In genomic region chr19:44925114-44925891, GRCh38 we compare ENCODE assay signal across 7 cellular contexts. TPM values are rescaled to one million over a fixed set of nuclear protein-coding genes. Genes with fewer than 3 reads are reported as not detected.
DNase-seq lines count a peak whose midpoint lies in the region; ATAC-seq lines count a peak whose summit lies in the region.
"Had no signal": no experiment of that assay in that cellular context is flagged by ENCODE, and none has a peak within 500 bp of the region (broad histone marks: within the 10 kb centered on the region; RNA-seq: fewer than 3 reads in every experiment).

No MANE protein-coding gene starts in this region.

- no peaks in the 10 kb centered on the region for H3K9me3 ChIP-seq in skeletal muscle satellite cell (replicated peaks; ENCODE audit: low read length)

- peak; percentile 98 for DNase-seq in MV-4-11 (lab: John Stamatoyannopoulos, UW)
- DNase-seq in globus pallidus (ENCODE audit: low spot score): peak; percentile 91
- DNase-seq in T-helper 9 cell: no peak

- H3K27me3 ChIP-seq in skeletal muscle satellite cell (ENCODE audit: control insufficient read depth, insufficient read depth, low read length): peaks cover 14% of the 10 kb centered on the region

- peak overlapping the region; percentile 7 for H3K4me2 ChIP-seq in skeletal muscle satellite cell (ENCODE audit: low read length)

- H3K4me3 ChIP-seq in skeletal muscle satellite cell (ENCODE audit: low read length): no peak overlapping the region

- H3K9ac ChIP-seq in skeletal muscle satellite cell (ENCODE audit: low read depth, low read length): no peak overlapping the region

- peaks cover 29% of the 10 kb centered on the region for H3K4me1 ChIP-seq in skeletal muscle satellite cell (ENCODE audit: control insufficient read depth, insufficient read depth, low read length)

- ATAC-seq in GM21447 (IDR thresholded peaks at IDR 0.05; ENCODE audit: unreplicated experiment) (no peak), HG03521 (IDR thresholded peaks at IDR 0.05; ENCODE audit: unreplicated experiment) (no peak)

- H3K36me3 ChIP-seq in skeletal muscle satellite cell (ENCODE audit: insufficient read depth, low read length): no peaks in the 10 kb centered on the region

RNA-seq across cellular contexts. Expression of gene APOC1, which starts 10.9 kb away (rescaled TPM):
- total RNA-seq in skeletal muscle satellite cell (2012; rRNA removed): 2.3 and 22.1 TPM in 2 replicates
- total RNA-seq: T-helper 2 cell treated with Interferon-gamma antibody and Interleukin-4, amounts not matched to agents 100 ng/mL and 5 ng/mL, for 36 hours had no signal

RNA-seq across cellular contexts. Expression of gene APOC4, which starts 16.7 kb away (rescaled TPM):
- total RNA-seq in skeletal muscle satellite cell (2012; rRNA removed): not detected in 2 replicates
- total RNA-seq: T-helper 2 cell treated with Interferon-gamma antibody and Interleukin-4, amounts not matched to agents 100 ng/mL and 5 ng/mL, for 36 hours had no signal

RNA-seq across cellular contexts. Expression of gene APOE, which starts 19.7 kb away (rescaled TPM):
- total RNA-seq in skeletal muscle satellite cell (2012; rRNA removed): 16.2 and 111 TPM in 2 replicates

RNA-seq across cellular contexts. Expression of gene APOC2, which starts 20.5 kb away (rescaled TPM):
- total RNA-seq in skeletal muscle satellite cell (2012; rRNA removed): not detected in 2 replicates
- total RNA-seq: T-helper 2 cell treated with Interferon-gamma antibody and Interleukin-4, amounts not matched to agents 100 ng/mL and 5 ng/mL, for 36 hours had no signal

RNA-seq across cellular contexts. Expression of gene CLPTM1, which starts 29.9 kb away (rescaled TPM):
- 36.8 and 42.8 TPM in 2 replicates for total RNA-seq in skeletal muscle satellite cell (2012; rRNA removed)
